Comparison of ENCODE assay signal across 1 cellular context in the genomic region with DNA sequence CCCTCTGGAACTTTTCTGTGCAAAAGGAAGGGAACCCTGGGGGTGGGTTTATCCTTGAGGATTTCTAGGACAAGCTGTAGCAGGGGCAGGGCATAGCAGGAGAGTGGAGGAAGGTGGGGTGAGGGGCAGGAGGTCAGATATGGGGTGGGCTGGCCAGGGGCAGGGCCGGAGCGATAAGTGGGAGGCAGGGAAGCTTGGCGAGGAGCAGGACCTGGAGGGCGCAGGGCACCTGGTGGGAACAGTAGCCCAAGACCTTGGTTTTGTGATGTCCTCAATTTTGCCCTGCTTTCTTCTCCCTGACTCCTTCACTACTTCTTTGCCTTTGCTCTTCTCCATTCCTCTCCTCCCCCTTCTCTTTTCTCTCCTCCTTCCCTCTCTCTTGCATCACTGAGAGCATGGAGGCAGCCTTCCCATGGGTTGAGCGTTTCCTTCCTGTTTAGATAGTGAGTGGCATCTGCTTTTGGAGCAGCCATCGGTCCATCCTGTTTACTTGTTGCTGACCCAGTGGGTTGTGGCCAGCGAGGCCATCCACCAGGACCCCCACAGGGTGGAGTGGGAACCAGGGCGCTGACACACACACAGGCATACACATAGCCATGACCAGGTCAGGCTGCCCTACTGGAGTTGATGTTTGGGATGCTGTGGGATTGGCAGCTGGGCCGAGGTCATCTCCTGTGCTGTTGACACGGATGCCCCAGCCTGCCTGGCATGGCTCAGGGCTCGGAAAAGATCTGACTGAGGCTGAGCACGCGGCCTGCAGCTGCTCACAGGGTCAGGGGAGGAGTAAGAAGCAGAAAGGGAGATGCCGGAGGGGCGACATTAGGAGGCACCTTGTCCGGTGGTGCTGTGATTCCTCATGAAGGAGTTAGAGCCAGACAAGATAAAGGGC.
TF ChIP-seq lines count a peak whose summit lies in the region.

No MANE protein-coding gene starts in this region.

TF ChIP-seq in K562, 482 proteins besides CTCF, POLR2A, EP300 and RAD21 (continued from another document):
- TF ChIP-seq GABPA (tag; conservative IDR thresholded peaks at IDR 0.05; ENCODE audit: low read depth), result peak; percentile 52
- TF ChIP-seq, protein P1, sequence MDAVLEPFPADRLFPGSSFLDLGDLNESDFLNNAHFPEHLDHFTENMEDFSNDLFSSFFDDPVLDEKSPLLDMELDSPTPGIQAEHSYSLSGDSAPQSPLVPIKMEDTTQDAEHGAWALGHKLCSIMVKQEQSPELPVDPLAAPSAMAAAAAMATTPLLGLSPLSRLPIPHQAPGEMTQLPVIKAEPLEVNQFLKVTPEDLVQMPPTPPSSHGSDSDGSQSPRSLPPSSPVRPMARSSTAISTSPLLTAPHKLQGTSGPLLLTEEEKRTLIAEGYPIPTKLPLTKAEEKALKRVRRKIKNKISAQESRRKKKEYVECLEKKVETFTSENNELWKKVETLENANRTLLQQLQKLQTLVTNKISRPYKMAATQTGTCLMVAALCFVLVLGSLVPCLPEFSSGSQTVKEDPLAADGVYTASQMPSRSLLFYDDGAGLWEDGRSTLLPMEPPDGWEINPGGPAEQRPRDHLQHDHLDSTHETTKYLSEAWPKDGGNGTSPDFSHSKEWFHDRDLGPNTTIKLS (IDR thresholded peaks at IDR 0.05; ENCODE audit: borderline replicate concordance, low read depth), result no peak
